15 cellular contexts compared by ENCODE assay signal in the genomic region with DNA sequence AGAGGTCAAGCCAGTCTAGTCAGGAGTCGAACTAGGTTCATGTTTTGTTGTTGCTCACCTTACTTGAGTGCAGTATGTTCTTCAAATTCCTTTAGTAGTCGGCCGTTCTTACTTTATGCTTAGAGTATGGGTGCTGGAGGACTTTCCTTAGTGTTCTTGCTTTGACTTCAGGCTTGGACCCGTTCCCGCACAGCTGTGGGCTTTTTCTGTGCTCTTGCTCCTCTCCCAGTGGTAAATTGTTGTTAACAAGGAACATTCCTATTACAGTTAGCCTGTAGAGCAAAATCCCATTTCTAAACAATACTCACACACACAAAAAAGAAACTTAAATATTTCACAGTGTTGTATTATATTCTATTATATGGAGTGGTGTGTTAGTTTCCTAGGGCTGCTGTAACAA.
DNase-seq lines count a peak whose midpoint lies in the region; ATAC-seq and TF ChIP-seq lines count a peak whose summit lies in the region.
"Had no signal": no experiment of that assay in that cellular context is flagged by ENCODE, and none has a peak within 500 bp of the region (broad histone marks: within the 10 kb centered on the region; RNA-seq: fewer than 3 reads in every experiment).

No MANE protein-coding gene starts in this region.

- no peak for TF ChIP-seq RAD21 in IMR-90 (IDR thresholded peaks at IDR 0.05; ENCODE audit: low read length)

- H4K20me1 ChIP-seq in IMR-90 (ENCODE audit: insufficient read depth, low read length): no peaks in the 10 kb centered on the region

- no peaks in the 10 kb centered on the region for H3K9me3 Mint-ChIP-seq in progenitor cell of endocrine pancreas (ENCODE audit: low read depth)
- H3K9me3 Mint-ChIP-seq: HFFc6 had no signal

- peaks cover 3% of the 10 kb centered on the region for H3K36me3 Mint-ChIP-seq in progenitor cell of endocrine pancreas (ENCODE audit: insufficient read depth)

- no peak overlapping the region for H2BK15ac ChIP-seq in IMR-90 (ENCODE audit: low read depth, low read length)

- no peak overlapping the region for H3K27ac ChIP-seq in IMR-90 (ENCODE audit: insufficient read depth, low read length)
- no peak overlapping the region for H3K27ac ChIP-seq in foreskin keratinocyte
- H3K27ac ChIP-seq: KMS-11 had no signal

- H2AK9ac ChIP-seq in IMR-90 (replicated peaks; ENCODE audit: low read depth, low read length, poor library complexity): no peak overlapping the region

- no peak overlapping the region for H3K23ac ChIP-seq in IMR-90 (ENCODE audit: low read depth, low read length)

- no TSS peak for BruUV-seq in IMR-90 (replicated peaks; lab: Mats Ljungman, UMichigan)

- no peak overlapping the region for H3K14ac ChIP-seq in IMR-90 (replicated peaks; ENCODE audit: low read depth, low read length)

- no peak overlapping the region for H3K27ac Mint-ChIP-seq in progenitor cell of endocrine pancreas
- H3K27ac Mint-ChIP-seq: HFFc6 had no signal

- ATAC-seq in IMR-90 (ENCODE audit: low read depth): peak; percentile 52
- ATAC-seq in foreskin keratinocyte: no peak

- in situ Hi-C loops in IMR-90 (cut with MboI; ENCODE audit: low sequenced_read_pairs) (no loop called here), astrocyte of the spinal cord (cut with HindIII; ENCODE audit: low sequenced_read_pairs) (no loop called here)

- H3K4me3 ChIP-seq in IMR-90 (ENCODE audit: insufficient read depth, low read depth, low read length) (no peak overlapping the region), astrocyte of the spinal cord (ENCODE audit: low read depth, low read length) (no peak overlapping the region), fibroblast of villous mesenchyme (ENCODE audit: low read depth, low read length) (no peak overlapping the region), skeletal muscle cell (ENCODE audit: low read depth, low read length) (no peak overlapping the region)
- H3K4me3 ChIP-seq: MG63 had no signal

- no peak overlapping the region for H2AFZ ChIP-seq in IMR-90 (replicated peaks; ENCODE audit: low read length, poor library complexity)

- no peaks in the 10 kb centered on the region for H3K27me3 ChIP-seq in IMR-90 (ENCODE audit: control insufficient read depth, insufficient read depth, low read length)
- H3K27me3 ChIP-seq in foreskin keratinocyte: no peaks in the 10 kb centered on the region
- H3K27me3 ChIP-seq: MG63 had no signal

- H3K4ac ChIP-seq in IMR-90 (ENCODE audit: low read depth, low read length): no peak overlapping the region

- no peak overlapping the region for H2AK5ac ChIP-seq in IMR-90 (ENCODE audit: low read depth, low read length)

- peaks cover 2 to 3% of the 10 kb centered on the region in 2 experiments; a peak in 2 of 4 replicates for H3K79me1 ChIP-seq in IMR-90 (ENCODE audit: low read depth in 1 of 2, low read length in 2 of 2)

- H4K91ac ChIP-seq in IMR-90 (ENCODE audit: insufficient read depth, low read depth, low read length): no peak overlapping the region

- no peak overlapping the region for H3K56ac ChIP-seq in IMR-90 (ENCODE audit: extremely low read depth, insufficient read depth, low read length)

- no peaks in the 10 kb centered on the region for H3K9me3 ChIP-seq in IMR-90 (ENCODE audit: control insufficient read depth, insufficient read depth, low read length)
- H3K9me3 ChIP-seq: MG63 had no signal

- no peak overlapping the region for H2BK120ac ChIP-seq in IMR-90 (ENCODE audit: low read depth, low read length)

- H3K18ac ChIP-seq in IMR-90 (ENCODE audit: low read depth, low read length): no peak overlapping the region

- POLR2A ChIA-PET in IMR-90 (lab: Charles Lee; ENCODE audit: unreplicated experiment): no interaction called here

- WGBS in IMR-90 (ENCODE audit: extremely low coverage in 2 of 2, insufficient read length in 1 of 2), 2 experiments: no CpG with 5 or more reads among the region's 5 CpGs

- CTCF ChIA-PET in IMR-90 (lab: Yijun Ruan, JAX): no interaction called here

- intact Hi-C loops in IMR-90 (cut with micrococcal nuclease): loop anchor here (2.0 kb wide), 1 partner anchor 14 kb away; no protein-coding TSS in a partner anchor

- no peak for TF ChIP-seq POLR2A in IMR-90 (IDR thresholded peaks at IDR 0.05; ENCODE audit: low read depth, low read length)

- TF ChIP-seq CTCF in IMR-90 (conservative IDR thresholded peaks at IDR 0.05; ENCODE audit: low read depth, low read length) (no peak), astrocyte of the spinal cord (IDR thresholded peaks at IDR 0.05; ENCODE audit: low read depth, low read length) (no peak), fibroblast of villous mesenchyme (IDR thresholded peaks at IDR 0.05; ENCODE audit: insufficient read depth, low read depth, low read length) (no peak), foreskin keratinocyte (conservative IDR thresholded peaks at IDR 0.05) (no peak), progenitor cell of endocrine pancreas (IDR thresholded peaks at IDR 0.05; ENCODE audit: unreplicated experiment) (no peak)

- H4K8ac ChIP-seq in IMR-90 (ENCODE audit: low read depth in 2 of 2, low read length in 2 of 2): no peak overlapping the region

- H3K4me1 ChIP-seq in IMR-90 (ENCODE audit: control insufficient read depth, insufficient read depth, low read length) (peaks cover 2% of the 10 kb centered on the region; the same call in 1 of the 2 replicates), foreskin keratinocyte (no peaks in the 10 kb centered on the region)

- H3K4me3 Mint-ChIP-seq in progenitor cell of endocrine pancreas (ENCODE audit: low read depth): no peak overlapping the region
- H3K4me3 Mint-ChIP-seq: HFFc6 had no signal

- peaks cover 4% of the 10 kb centered on the region for H3K4me1 Mint-ChIP-seq in progenitor cell of endocrine pancreas (ENCODE audit: low read depth)

- dilution Hi-C loops in IMR-90 (cut with HindIII; ENCODE audit: low sequenced_read_pairs, unreplicated experiment): no loop called here

- H2BK20ac ChIP-seq in IMR-90 (ENCODE audit: low read depth, low read length): no peak overlapping the region

- H3K9me1 ChIP-seq in IMR-90 (ENCODE audit: insufficient read depth, low read length): no peaks in the 10 kb centered on the region

- H2BK5ac ChIP-seq in IMR-90 (ENCODE audit: low read depth, low read length, poor library complexity, severe bottlenecking): no peak overlapping the region

- no peak overlapping the region for H3K4me2 ChIP-seq in IMR-90 (ENCODE audit: low read depth, low read length)
- H3K4me2 ChIP-seq: KMS-11 had no signal

- DNase-seq in IMR-90 (peak; percentile 62), astrocyte of the spinal cord (ENCODE audit: low read depth, low spot score) (peak; percentile 24), fibroblast of villous mesenchyme (ENCODE audit: low read depth) (peak; percentile 32), skeletal muscle cell (ENCODE audit: low read depth) (peak; percentile 48), foreskin keratinocyte (no peak), progenitor cell of endocrine pancreas (ENCODE audit: low spot score, unreplicated experiment) (no peak)
- DNase-seq in effector CD8-positive, alpha-beta T cell (lab: John Stamatoyannopoulos, UW): no peak
- DNase-seq: DMS53, HFFc6, MG63, NCI-H1092 treated with DMSO at 0.1 percent for 48 hours, NCI-H187, NCI-H446, SIG-M5 had no signal

- H4K5ac ChIP-seq in IMR-90 (ENCODE audit: low read depth, low read length): no peak overlapping the region

- no peaks in the 10 kb centered on the region; the same call in 1 of the 2 replicates for H3K36me3 ChIP-seq in IMR-90 (ENCODE audit: control insufficient read depth, insufficient read depth, low read length)
- H3K36me3 ChIP-seq: MG63 had no signal

- H3K27me3 Mint-ChIP-seq in progenitor cell of endocrine pancreas: no peaks in the 10 kb centered on the region

- H3K9ac ChIP-seq in IMR-90 (ENCODE audit: low read depth, low read length): no peak overlapping the region
- H3K9ac ChIP-seq: KMS-11 had no signal

TF ChIP-seq in IMR-90, 13 proteins besides CTCF, POLR2A, EP300 and RAD21:
- TF ChIP-seq, protein P1, sequence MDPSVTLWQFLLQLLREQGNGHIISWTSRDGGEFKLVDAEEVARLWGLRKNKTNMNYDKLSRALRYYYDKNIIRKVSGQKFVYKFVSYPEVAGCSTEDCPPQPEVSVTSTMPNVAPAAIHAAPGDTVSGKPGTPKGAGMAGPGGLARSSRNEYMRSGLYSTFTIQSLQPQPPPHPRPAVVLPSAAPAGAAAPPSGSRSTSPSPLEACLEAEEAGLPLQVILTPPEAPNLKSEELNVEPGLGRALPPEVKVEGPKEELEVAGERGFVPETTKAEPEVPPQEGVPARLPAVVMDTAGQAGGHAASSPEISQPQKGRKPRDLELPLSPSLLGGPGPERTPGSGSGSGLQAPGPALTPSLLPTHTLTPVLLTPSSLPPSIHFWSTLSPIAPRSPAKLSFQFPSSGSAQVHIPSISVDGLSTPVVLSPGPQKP (IDR thresholded peaks at IDR 0.05; ENCODE audit: borderline replicate concordance, low read depth, low read length): no peak
- no peak for TF ChIP-seq CEBPB (IDR thresholded peaks at IDR 0.05; ENCODE audit: low read depth, low read length)
- TF ChIP-seq, protein P2, sequence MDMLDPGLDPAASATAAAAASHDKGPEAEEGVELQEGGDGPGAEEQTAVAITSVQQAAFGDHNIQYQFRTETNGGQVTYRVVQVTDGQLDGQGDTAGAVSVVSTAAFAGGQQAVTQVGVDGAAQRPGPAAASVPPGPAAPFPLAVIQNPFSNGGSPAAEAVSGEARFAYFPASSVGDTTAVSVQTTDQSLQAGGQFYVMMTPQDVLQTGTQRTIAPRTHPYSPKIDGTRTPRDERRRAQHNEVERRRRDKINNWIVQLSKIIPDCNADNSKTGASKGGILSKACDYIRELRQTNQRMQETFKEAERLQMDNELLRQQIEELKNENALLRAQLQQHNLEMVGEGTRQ (IDR thresholded peaks at IDR 0.05; ENCODE audit: low read depth, low read length): no peak
- no peak for TF ChIP-seq RFX5 (IDR thresholded peaks at IDR 0.05; ENCODE audit: low read depth, low read length)
- TF ChIP-seq CHD1 (IDR thresholded peaks at IDR 0.05; ENCODE audit: low read depth, low read length): no peak
- TF ChIP-seq FOS (IDR thresholded peaks at IDR 0.05; ENCODE audit: low read depth, low read length): no peak
- no peak for TF ChIP-seq SMC3 (IDR thresholded peaks at IDR 0.05; ENCODE audit: low read depth, low read length)
- TF ChIP-seq MXI1 (IDR thresholded peaks at IDR 0.05; ENCODE audit: borderline replicate concordance, low read depth, low read length): no peak
- TF ChIP-seq MAFK (IDR thresholded peaks at IDR 0.05; ENCODE audit: low read depth, low read length): no peak
- no peak for TF ChIP-seq RCOR1 (IDR thresholded peaks at IDR 0.05; ENCODE audit: insufficient replicate concordance, low read length)
- no peak for TF ChIP-seq MAZ (IDR thresholded peaks at IDR 0.05; ENCODE audit: borderline replicate concordance, low read depth, low read length)
- TF ChIP-seq NFE2L2 (IDR thresholded peaks at IDR 0.05; ENCODE audit: low read depth, low read length): no peak
- no peak for TF ChIP-seq BHLHE40 (IDR thresholded peaks at IDR 0.05; ENCODE audit: low read depth, low read length)
TF ChIP-seq in IMR-90: peak in this region for 0.

Comparison
In these comparisons a context has a peak if more than half of its experiments do, and no peak if none do; other contexts are left out.
1. DNase-seq: peak in IMR-90 (single experiment), astrocyte of the spinal cord (single experiment), fibroblast of villous mesenchyme (single experiment) and skeletal muscle cell (single experiment); none in foreskin keratinocyte (0 of 2), effector CD8-positive, alpha-beta T cell (single experiment) and progenitor cell of endocrine pancreas (single experiment).